ENCODE assay signal across 8 cellular contexts in genomic region chr20:18497603-18498002, GRCh38. TPM values are rescaled to one million over a fixed set of nuclear protein-coding genes. Genes with fewer than 3 reads are reported as not detected.
DNase-seq lines count a peak whose midpoint lies in the region; ATAC-seq and TF ChIP-seq lines count a peak whose summit lies in the region.

No MANE protein-coding gene starts in this region.

- H2AFZ ChIP-seq in HCT116 (ENCODE audit: low read depth, low read length, poor library complexity, severe bottlenecking) (peak overlapping the region; percentile 49), SU-DHL-6 (ENCODE audit: low read depth, low read length, severe bottlenecking) (peak overlapping the region; percentile 97)

- RAD21 ChIA-PET in HCT116 (lab: Charles Lee; ENCODE audit: low non-redundant PET in 1 of 2, low total read pairs in 2 of 2, uncharacterized antibody in 2 of 2, unreplicated experiment in 2 of 2): no interaction called here

- peaks cover 9% of the 10 kb centered on the region; the same call in 1 of the 2 replicates for H3K79me2 ChIP-seq in HCT116 (ENCODE audit: insufficient read depth, low read length)
- H3K79me2 ChIP-seq in SU-DHL-6 (ENCODE audit: insufficient read depth, low read length): peaks cover 9% of the 10 kb centered on the region

- H3K27ac ChIP-seq in HCT116 (ENCODE audit: low read depth, low read length): no peak overlapping the region
- H3K27ac ChIP-seq in SU-DHL-6 (ENCODE audit: low read depth, low read length): no peak overlapping the region
- peak overlapping the region; percentile 64 to 77 (median 69) for H3K27ac ChIP-seq in esophagus muscularis mucosa (replicated peaks in 1 of 4)
- H3K27ac ChIP-seq in gastrocnemius medialis: peak overlapping the region in 3 of 4 donors; percentile 67 to 73 (median 71)

- H3K4me1 ChIP-seq in HCT116 (ENCODE audit: control insufficient read depth in 1 of 2, insufficient read depth in 2 of 2, low read length in 2 of 2): peaks cover 3 to 10% of the 10 kb centered on the region in 2 experiments; a peak in 3 of 4 replicates
- peaks cover 13 to 18% (median 16%) of the 10 kb centered on the region in 4 donors for H3K4me1 ChIP-seq in esophagus muscularis mucosa
- peaks cover 9 to 14% of the 10 kb centered on the region in 2 donors for H3K4me1 ChIP-seq in gastrocnemius medialis

- TF ChIP-seq RAD21 in HCT116 (IDR thresholded peaks at IDR 0.05; ENCODE audit: low read depth): no peak

- peak overlapping the region; percentile 77 for H3K4me2 ChIP-seq in HCT116 (ENCODE audit: low read length)
- peak overlapping the region; percentile 91 for H3K4me2 ChIP-seq in SU-DHL-6 (ENCODE audit: low read depth, low read length, poor library complexity, severe bottlenecking)

- H4K20me1 ChIP-seq in HCT116 (ENCODE audit: insufficient read depth) (no peaks in the 10 kb centered on the region), SU-DHL-6 (ENCODE audit: low read depth, low read length) (no peaks in the 10 kb centered on the region)

- TF ChIP-seq CTCF in HCT116 (IDR thresholded peaks at IDR 0.05 in 2 of 3, conservative IDR thresholded peaks at IDR 0.05 in 1 of 3; ENCODE audit: borderline replicate concordance in 1 of 3, insufficient read depth in 1 of 3, low read depth in 2 of 3, low read length in 2 of 3) (no peak), SU-DHL-6 (IDR thresholded peaks at IDR 0.05; ENCODE audit: insufficient read depth, low read length, poor library complexity, severe bottlenecking) (no peak), esophagus muscularis mucosa (IDR thresholded peaks at IDR 0.05) (no peak), gastrocnemius medialis (IDR thresholded peaks at IDR 0.05 in 4 of 5, conservative IDR thresholded peaks at IDR 0.05 in 1 of 5) (no peak)

- H3K9me2 ChIP-seq in HCT116 (ENCODE audit: insufficient read depth): no peaks in the 10 kb centered on the region
- no peaks in the 10 kb centered on the region for H3K9me2 ChIP-seq in SU-DHL-6 (replicated peaks; ENCODE audit: insufficient read depth, low read length)

- TF ChIP-seq POLR2A in HCT116 (IDR thresholded peaks at IDR 0.05; ENCODE audit: borderline replicate concordance, extremely low read depth, insufficient read depth, insufficient read length) (no peak), esophagus muscularis mucosa (IDR thresholded peaks at IDR 0.05; ENCODE audit: low read depth) (no peak), gastrocnemius medialis (IDR thresholded peaks at IDR 0.05) (no peak)

- H3K27me3 ChIP-seq in HCT116 (ENCODE audit: insufficient read depth, low read length) (no peaks in the 10 kb centered on the region), SU-DHL-6 (ENCODE audit: low read length) (no peaks in the 10 kb centered on the region), esophagus muscularis mucosa (peaks cover 0 to 6% (median 0%) of the 10 kb centered on the region in 4 donors), gastrocnemius medialis (no peaks in the 10 kb centered on the region)

- H3K36me3 ChIP-seq in HCT116 (ENCODE audit: control insufficient read depth in 1 of 2, insufficient read depth in 2 of 2, low read length in 2 of 2) (no peaks in the 10 kb centered on the region; a peak in 1 of 4 replicates), SU-DHL-6 (ENCODE audit: low read length) (no peaks in the 10 kb centered on the region), esophagus muscularis mucosa (peaks cover 4 to 13% (median 10%) of the 10 kb centered on the region in 4 donors), gastrocnemius medialis (peaks cover 0 to 4% of the 10 kb centered on the region in 2 donors)

- no peaks in the 10 kb centered on the region for H3F3A ChIP-seq in SU-DHL-6 (ENCODE audit: insufficient read depth)

- H3K9me3 ChIP-seq in HCT116 (ENCODE audit: control insufficient read depth in 1 of 2, insufficient read depth in 1 of 2, low read depth in 1 of 2, low read length in 2 of 2) (no peaks in the 10 kb centered on the region), SU-DHL-6 (ENCODE audit: insufficient read depth, low read length) (no peaks in the 10 kb centered on the region), esophagus muscularis mucosa (no peaks in the 10 kb centered on the region), gastrocnemius medialis (no peaks in the 10 kb centered on the region)

- in situ Hi-C loops in gastrocnemius medialis (cut with MboI; ENCODE audit: low sequenced_read_pairs in 4 of 4): no loop called here

- CTCF ChIA-PET in HCT116 (lab: Charles Lee): interaction anchor here (1.1 to 1.3 kb wide), 2 partner anchors 9 to 10 kb away, joined by 3 to 6 read pairs; partner anchors contain the start of gene SEC23B

- DNase-seq in HCT116 (ENCODE audit: low read depth, low spot score) (no peak), esophagus muscularis mucosa (ENCODE audit: extremely low spot score) (no peak), gastrocnemius medialis (no peak), NCI-H345 (lab: John Stamatoyannopoulos, UW) (no peak)
- no peak for DNase-seq in stimulated activated CD8-positive, alpha-beta memory T cell treated with anti-CD3 and anti-CD28 coated beads, Interleukin-4, amount 100 ng/mL, for 48 hours
- DNase-seq in activated CD4-positive, alpha-beta T cell treated with anti-CD3 and anti-CD28 coated beads for 1 hour: no peak
- no peak for DNase-seq in activated CD4-positive, alpha-beta T cell treated with anti-CD3 and anti-CD28 coated beads, Interleukin-2, amount 50 U/mL, for 48 hours

- WGBS in esophagus muscularis mucosa: 86% methylated on average over 3 of the region's 3 CpGs

- no peak for TF ChIP-seq EP300 in esophagus muscularis mucosa (IDR thresholded peaks at IDR 0.05)

- POLR2A ChIA-PET in HCT116 (lab: Charles Lee): interaction anchor here (0.6 to 4.1 kb wide), 3 partner anchors 10 to 195 kb away, joined by 3 to 43 read pairs (median 4); partner anchors contain the start of genes DZANK1, POLR3F and SEC23B

- intact Hi-C loops in HCT116 (cut with micrococcal nuclease): no loop called here
- intact Hi-C loops in esophagus muscularis mucosa (cut with DNase I): no loop called here
- intact Hi-C loops in gastrocnemius medialis (cut with DNase I; ENCODE audit: low total_unique reads): loop anchor here (1.0 kb wide), 1 partner anchor 10 kb away; the partner anchor contains the start of gene SEC23B

- ATAC-seq in HCT116: no peak
- no peak for ATAC-seq in gastrocnemius medialis

- no TSS peak for BruUV-seq in HCT116 (replicated peaks; lab: Mats Ljungman, UMichigan)

- H3K4me3 ChIP-seq in HCT116 (replicated peaks in 1 of 2; ENCODE audit: low read depth in 1 of 2, low read length in 2 of 2) (peak overlapping the region; percentile 74 to 76), SU-DHL-6 (ENCODE audit: insufficient read depth, low read length, poor library complexity, severe bottlenecking) (peak overlapping the region; percentile 92), esophagus muscularis mucosa (peak overlapping the region; percentile 67 to 77 (median 72)), gastrocnemius medialis (peak overlapping the region in 2 of 4 donors; percentile 70 to 90)

- H3K9ac ChIP-seq in HCT116 (ENCODE audit: low read length) (no peak overlapping the region), SU-DHL-6 (ENCODE audit: low read length) (peak overlapping the region; percentile 76)

TF ChIP-seq in HCT116, 20 proteins besides CTCF, POLR2A, EP300 and RAD21:
- no peak for TF ChIP-seq POLR2AphosphoS5 (IDR thresholded peaks at IDR 0.05; ENCODE audit: low read depth, low read length)
- no peak for TF ChIP-seq SIN3A (IDR thresholded peaks at IDR 0.05; ENCODE audit: low read depth)
- no peak for TF ChIP-seq ZNF274 (IDR thresholded peaks at IDR 0.05; ENCODE audit: low read depth, low read length)
- TF ChIP-seq ZFX (IDR thresholded peaks at IDR 0.05): no peak
- TF ChIP-seq FOSL1 (IDR thresholded peaks at IDR 0.05; ENCODE audit: low read depth): no peak
- no peak for TF ChIP-seq SP1 (IDR thresholded peaks at IDR 0.05; ENCODE audit: low read depth)
- no peak for TF ChIP-seq JUND (IDR thresholded peaks at IDR 0.05)
- TF ChIP-seq EGR1 (IDR thresholded peaks at IDR 0.05; ENCODE audit: low read depth): no peak
- no peak for TF ChIP-seq SRF (IDR thresholded peaks at IDR 0.05; ENCODE audit: low read depth)
- no peak for TF ChIP-seq EZH2 (IDR thresholded peaks at IDR 0.05)

RNA-seq across cellular contexts. Expression of gene RBBP9, which starts 0.6 kb away (rescaled TPM):
- total RNA-seq in HCT116 (2021; ENCODE audit: unreplicated experiment) (10.3 TPM), esophagus muscularis mucosa (10 to 100 TPM; 13.7 to 16.7 (median 15.3) TPM), gastrocnemius medialis (10 to 100 TPM in 1 of 4 donors, 1 to 10 TPM in 3; 3.0 to 17.5 (median 6.1) TPM)
- polyA plus RNA-seq in HCT116 (2012): 5.3 and 7.9 TPM in 2 replicates

RNA-seq across cellular contexts. Expression of gene SEC23B, which starts 10.1 kb away (rescaled TPM):
- 85.8 TPM for total RNA-seq in HCT116 (2021; ENCODE audit: unreplicated experiment)
- 76.0 and 84.7 TPM in 2 replicates for polyA plus RNA-seq in HCT116 (2012)
- 10 to 100 TPM; 14.1 to 21.0 (median 18.7) TPM for total RNA-seq in esophagus muscularis mucosa
- 10 to 100 TPM in 1 of 4 donors, 1 to 10 TPM in 3; 7.2 to 10.7 (median 8.1) TPM for total RNA-seq in gastrocnemius medialis

RNA-seq across cellular contexts. Expression of gene POLR3F, which starts 30.4 kb away (rescaled TPM):
- total RNA-seq in HCT116 (2021; ENCODE audit: unreplicated experiment) (11.4 TPM), esophagus muscularis mucosa (10 to 100 TPM in 2 of 4 donors, 1 to 10 TPM in 2; 9.1 to 13.3 (median 11.0) TPM), gastrocnemius medialis (1 to 10 TPM; 6.0 to 8.7 (median 6.8) TPM)
- 3.6 and 5.9 TPM in 2 replicates for polyA plus RNA-seq in HCT116 (2012)

RNA-seq across cellular contexts. Expression of gene DZANK1, which starts 30.8 kb away (rescaled TPM):
- 1.7 TPM for total RNA-seq in HCT116 (2021; ENCODE audit: unreplicated experiment)
- polyA plus RNA-seq in HCT116 (2012): 1.1 and 1.4 TPM in 2 replicates
- total RNA-seq in esophagus muscularis mucosa: 1 to 10 TPM; 1.3 to 2.1 (median 1.4) TPM
- total RNA-seq in gastrocnemius medialis: 1 to 10 TPM in 1 of 4 donors, under 1 TPM in 3; 0.18 to 1.0 (median 0.62) TPM

Comparison
In these comparisons a context has a peak if more than half of its experiments do, and no peak if none do; other contexts are left out.
1. H3K27ac ChIP-seq: peak in esophagus muscularis mucosa (4 of 4) and gastrocnemius medialis (3 of 4); none in HCT116 (single experiment) and SU-DHL-6 (single experiment).